In the genomic region with DNA sequence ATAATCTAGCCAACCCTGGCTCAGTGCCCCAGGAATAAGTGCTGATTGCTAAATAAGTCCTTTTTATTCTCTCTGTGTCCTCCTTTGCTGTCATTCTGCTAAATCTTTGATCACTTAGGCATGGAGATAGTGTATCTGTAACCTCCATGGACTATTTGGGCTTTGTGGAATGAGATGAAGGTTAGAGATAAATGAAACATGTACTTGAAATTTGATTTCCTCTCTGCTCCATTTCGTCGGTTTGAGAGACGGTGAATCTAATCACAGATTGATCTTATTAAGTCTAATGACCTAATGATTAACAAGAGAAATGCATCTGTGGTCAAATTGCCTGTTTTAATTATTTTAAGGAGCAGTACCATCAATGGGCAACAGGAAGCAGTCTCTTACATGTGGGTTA, we compare ENCODE assay signal across 22 cellular contexts.
DNase-seq lines count a peak whose midpoint lies in the region; ATAC-seq and TF ChIP-seq lines count a peak whose summit lies in the region.
"Had no signal": no experiment of that assay in that cellular context is flagged by ENCODE, and none has a peak within 500 bp of the region (broad histone marks: within the 10 kb centered on the region; RNA-seq: fewer than 3 reads in every experiment).

No MANE protein-coding gene starts in this region.

- no peak overlapping the region for H2BK12ac ChIP-seq in H9 (ENCODE audit: insufficient read length, low read depth, low read length)

- no peak overlapping the region for H3K4me3 ChIP-seq in Caco-2 (ENCODE audit: low read depth, low read length)
- no peak overlapping the region for H3K4me3 ChIP-seq in osteoblast (ENCODE audit: insufficient read depth, low read length)
- H3K4me3 ChIP-seq: A549; BLaER1 treated with 17β-estradiol and CSF1 and Interleukin-3, amounts not matched to agents 10 nM and 100 nM; GM12878; GM23248; HAP-1 had no signal

- no peak overlapping the region for H3K4ac ChIP-seq in H9 (ENCODE audit: low read depth, low read length)

- H3K4me2 ChIP-seq in H9 (ENCODE audit: insufficient read depth, insufficient read length, low read length) = no peak overlapping the region
- H3K4me2 ChIP-seq in osteoblast (ENCODE audit: insufficient read depth, low read length) = no peak overlapping the region
- H3K4me2 ChIP-seq: A549 had no signal

- intact Hi-C loops in Caco-2 (cut with micrococcal nuclease; ENCODE audit: unreplicated experiment) = no loop called here

- ATAC-seq in SK-N-SH treated with all-trans-retinoic acid at 6 μM for 48 hours = no peak
- ATAC-seq: A549, GM12878 had no signal

- WGBS in H9 (ENCODE audit: extremely low coverage, insufficient read length, low lambda C conversion rate) = no CpG with 5 or more reads among the region's 3 CpGs

- no peaks in the 10 kb centered on the region for H3K4me1 ChIP-seq in Caco-2
- H3K4me1 ChIP-seq in H9 (ENCODE audit: insufficient read depth, low read length) = no peaks in the 10 kb centered on the region
- no peaks in the 10 kb centered on the region for H3K4me1 ChIP-seq in osteoblast (ENCODE audit: insufficient read depth, low read length)
- H3K4me1 ChIP-seq: A549, HAP-1 had no signal

- no peak overlapping the region for H3K23ac ChIP-seq in H9 (ENCODE audit: insufficient read length, low read depth, low read length)

- no peaks in the 10 kb centered on the region for H3K27me3 ChIP-seq in Caco-2 (replicated peaks; ENCODE audit: control insufficient read depth, insufficient read depth, low read length)
- no peaks in the 10 kb centered on the region for H3K27me3 ChIP-seq in H9 (ENCODE audit: insufficient read depth, low read length)
- H3K27me3 ChIP-seq in osteoblast (ENCODE audit: insufficient read depth, low read length) = no peaks in the 10 kb centered on the region
- H3K27me3 ChIP-seq: BE2C; BLaER1 treated with 17β-estradiol and CSF1 and Interleukin-3, amounts not matched to agents 10 nM and 100 nM had no signal

- no peak overlapping the region for H3K18ac ChIP-seq in H9 (ENCODE audit: insufficient read length, low read depth, low read length)

- no peaks in the 10 kb centered on the region for H3K79me1 ChIP-seq in H9 (ENCODE audit: insufficient read depth, low read depth, low read length, poor library complexity, severe bottlenecking)

- H4K8ac ChIP-seq in H9 (replicated peaks; ENCODE audit: insufficient read length, low read depth, low read length) = no peak overlapping the region

- H4K20me1 ChIP-seq in H9 (ENCODE audit: control insufficient read depth, insufficient read depth, insufficient read length) (no peaks in the 10 kb centered on the region), osteoblast (ENCODE audit: insufficient read depth, low read length) (no peaks in the 10 kb centered on the region)
- H4K20me1 ChIP-seq: BLaER1 treated with 17β-estradiol and CSF1 and Interleukin-3, amounts not matched to agents 10 nM and 100 nM had no signal

- H2BK120ac ChIP-seq in H9 (ENCODE audit: low read depth, low read length, poor library complexity, severe bottlenecking) = no peak overlapping the region

- BruUV-seq in Caco-2 (replicated peaks; lab: Mats Ljungman, UMichigan) = no TSS peak

- no peak overlapping the region for H2BK15ac ChIP-seq in H9 (ENCODE audit: low read depth, low read length)

- CTCF ChIA-PET in Caco-2 (lab: Charles Lee) = no interaction called here

- POLR2A ChIA-PET in Caco-2 (lab: Charles Lee) = no interaction called here

- H3K9me3 ChIP-seq in Caco-2 = no peaks in the 10 kb centered on the region
- no peaks in the 10 kb centered on the region for H3K9me3 ChIP-seq in H9 (ENCODE audit: control insufficient read depth, low read depth, low read length)
- no peaks in the 10 kb centered on the region for H3K9me3 ChIP-seq in osteoblast (ENCODE audit: low read depth, low read length)
- H3K9me3 ChIP-seq: A549, BE2C, HAP-1 had no signal

- no peaks in the 10 kb centered on the region for H3K9me3 Mint-ChIP-seq in Caco-2 (ENCODE audit: unreplicated experiment)
- H3K9me3 Mint-ChIP-seq in H9 = no peaks in the 10 kb centered on the region; a peak in 1 of 5 replicates

- H3K27me3 Mint-ChIP-seq in Caco-2 (ENCODE audit: insufficient read depth, unreplicated experiment) (no peaks in the 10 kb centered on the region), H9 (ENCODE audit: low read depth) (no peaks in the 10 kb centered on the region)
- H3K27me3 Mint-ChIP-seq: CD4-positive, alpha-beta T cell; CD8-positive, alpha-beta memory T cell had no signal

- DNase-seq in Caco-2 (no peak), H9 (no peak), inferior parietal cortex (ENCODE audit: extremely low spot score) (no peak), osteoblast (ENCODE audit: insufficient read length, low spot score, missing footprints) (no peak)
- DNase-seq in stimulated activated CD4-positive, alpha-beta T cell treated with anti-CD3 and anti-CD28 coated beads, Interleukin-12 subunit alpha, Interleukin-12 subunit beta, amount 100 ng/mL, for 4 hours = no peak
- DNase-seq: ACHN; AML-193; BE2C; Calu3; CD4-positive, alpha-beta T cell; CD8-positive, alpha-beta memory T cell; DMS153; DND-41; GM23248; HFFc6 had no signal

- H3K27ac Mint-ChIP-seq in Caco-2 (ENCODE audit: unreplicated experiment) (peak overlapping the region; percentile 66), H9 (no peak overlapping the region)
- H3K27ac Mint-ChIP-seq: CD14-positive monocyte; CD4-positive, alpha-beta T cell; CD8-positive, alpha-beta memory T cell; HFFc6 had no signal

- no peak overlapping the region for H3K4me3 Mint-ChIP-seq in Caco-2 (ENCODE audit: unreplicated experiment)
- H3K4me3 Mint-ChIP-seq in H9 = no peak overlapping the region
- H3K4me3 Mint-ChIP-seq: CD14-positive monocyte; CD4-positive, alpha-beta T cell; CD8-positive, alpha-beta memory T cell; HFFc6 had no signal

- H2BK5ac ChIP-seq in H9 (ENCODE audit: insufficient read length, low read length) = no peak overlapping the region

- no peak overlapping the region for H4K5ac ChIP-seq in H9 (ENCODE audit: insufficient read length, low read depth, low read length)

- no peak overlapping the region for H3K14ac ChIP-seq in H9 (ENCODE audit: insufficient read depth, low read length)

- H2AFZ ChIP-seq in H9 (ENCODE audit: low read length) = no peak overlapping the region
- H2AFZ ChIP-seq in osteoblast (ENCODE audit: low read length) = no peak overlapping the region
- H2AFZ ChIP-seq: GM23248 had no signal

- no peaks in the 10 kb centered on the region for H3K4me1 Mint-ChIP-seq in Caco-2 (ENCODE audit: low read depth, unreplicated experiment)
- H3K4me1 Mint-ChIP-seq in H9 = peaks cover 0 to 7% of the 10 kb centered on the region in 2 experiments; a peak in 1 of 4 replicates
- H3K4me1 Mint-ChIP-seq: CD14-positive monocyte; CD8-positive, alpha-beta memory T cell had no signal

- H3K9ac ChIP-seq in H9 (ENCODE audit: extremely low read depth, insufficient read length, low read length) = no peak overlapping the region
- H3K9ac ChIP-seq: BLaER1 treated with 17β-estradiol and CSF1 and Interleukin-3, amounts not matched to agents 10 nM and 100 nM; GM23248 had no signal

- no peak overlapping the region for H2AK5ac ChIP-seq in H9 (ENCODE audit: insufficient read length, low read length)

- H3K23me2 ChIP-seq in H9 (ENCODE audit: insufficient read length, low read depth, low read length, poor library complexity, severe bottlenecking) = no peaks in the 10 kb centered on the region

- H3K79me2 ChIP-seq in H9 (ENCODE audit: insufficient read depth, low read length) = no peaks in the 10 kb centered on the region; the same call in 1 of the 2 replicates
- no peaks in the 10 kb centered on the region for H3K79me2 ChIP-seq in osteoblast (ENCODE audit: insufficient read depth, low read length)

- no peak overlapping the region for H3T11ph ChIP-seq in H9 (ENCODE audit: low read length)

- no peaks in the 10 kb centered on the region for H3K36me3 ChIP-seq in Caco-2 (ENCODE audit: control insufficient read depth, insufficient read depth, low read length)
- no peaks in the 10 kb centered on the region for H3K36me3 ChIP-seq in osteoblast (ENCODE audit: insufficient read depth, low read length)
- H3K36me3 ChIP-seq: BE2C; BLaER1 treated with 17β-estradiol and CSF1 and Interleukin-3, amounts not matched to agents 10 nM and 100 nM; HAP-1 had no signal

- no peak overlapping the region for H4K91ac ChIP-seq in H9 (ENCODE audit: insufficient read length, low read depth, low read length)

- H2BK20ac ChIP-seq in H9 (ENCODE audit: low read depth, low read length, poor library complexity, severe bottlenecking) = no peak overlapping the region

- H3K56ac ChIP-seq in H9 (ENCODE audit: insufficient read length, low read depth, low read length) = no peak overlapping the region

- no peak for TF ChIP-seq CTCF in Caco-2 (IDR thresholded peaks at IDR 0.05; ENCODE audit: insufficient read depth in 1 of 2, low read depth in 1 of 2, low read length in 1 of 2, severe bottlenecking in 1 of 2, unreplicated experiment in 1 of 2)
- TF ChIP-seq CTCF in H9 (conservative IDR thresholded peaks at IDR 0.05) = peak; percentile 35; the same call in 1 of the 3 replicates
- no peak for TF ChIP-seq CTCF in osteoblast (IDR thresholded peaks at IDR 0.05; ENCODE audit: extremely low read depth, low read depth, low read length)

- H3K27ac ChIP-seq in H9 (ENCODE audit: insufficient read length, low read depth, low read length) = no peak overlapping the region
- H3K27ac ChIP-seq in osteoblast (ENCODE audit: low read depth, low read length) = no peak overlapping the region
- H3K27ac ChIP-seq: 22Rv1; A549; BLaER1 treated with 17β-estradiol and CSF1 and Interleukin-3, amounts not matched to agents 10 nM and 100 nM; GM23248 had no signal

- H3K36me3 Mint-ChIP-seq in Caco-2 (ENCODE audit: insufficient read depth, unreplicated experiment) (no peaks in the 10 kb centered on the region), H9 (ENCODE audit: insufficient read depth in 1 of 3, low read depth in 3 of 3) (no peaks in the 10 kb centered on the region)
- H3K36me3 Mint-ChIP-seq: CD14-positive monocyte; CD8-positive, alpha-beta memory T cell had no signal

TF ChIP-seq in SK-N-SH treated with all-trans-retinoic acid at 6 μM for 48 hours, 23 proteins besides CTCF, POLR2A, EP300 and RAD21 (continues in another document):
- TF ChIP-seq ZFP30 (CRISPR knock-in tag; IDR thresholded peaks at IDR 0.05) (no peak), GLIS3 (CRISPR knock-in tag; IDR thresholded peaks at IDR 0.05) (no peak)
